ENCODE assay signal across 8 cellular contexts in genomic region chr11:65468874-65469333, GRCh38. TPM values are rescaled to one million over a fixed set of nuclear protein-coding genes. Genes with fewer than 3 reads are reported as not detected.
DNase-seq lines count a peak whose midpoint lies in the region; ATAC-seq and TF ChIP-seq lines count a peak whose summit lies in the region.

No MANE protein-coding gene starts in this region.

- H3K4me3 ChIP-seq in AG04450 (ENCODE audit: low read depth, low read length) (no peak overlapping the region), GM12875 (ENCODE audit: low read depth, low read length) (no peak overlapping the region), fibroblast of lung (replicated peaks in 1 of 4; ENCODE audit: control extremely low read depth in 1 of 4, insufficient read depth in 1 of 4, low read depth in 3 of 4, low read length in 4 of 4) (no peak overlapping the region), sigmoid colon (no peak overlapping the region)

- H3K27ac Mint-ChIP-seq in activated CD8-positive, alpha-beta T cell treated with anti-CD3 and anti-CD28 coated beads for 36 hours, result no peak overlapping the region

- no peak overlapping the region for H3K27ac ChIP-seq in AG04450 (ENCODE audit: low read depth, low read length)
- H3K27ac ChIP-seq in fibroblast of lung (ENCODE audit: insufficient read depth, low read length), result no peak overlapping the region
- H3K27ac ChIP-seq in sigmoid colon, result peak overlapping the region; percentile 15 to 98 (median 25)

- TF ChIP-seq CTCF in AG04450 (IDR thresholded peaks at IDR 0.05; ENCODE audit: low read depth, low read length), result peak; percentile 31
- peak; percentile 81 for TF ChIP-seq CTCF in GM12875 (IDR thresholded peaks at IDR 0.05; ENCODE audit: borderline replicate concordance, insufficient read depth, low read depth, low read length)
- peak; percentile 58 for TF ChIP-seq CTCF in activated CD8-positive, alpha-beta T cell treated with anti-CD3 and anti-CD28 coated beads for 36 hours (IDR thresholded peaks at IDR 0.05)
- TF ChIP-seq CTCF in fibroblast of lung (conservative IDR thresholded peaks at IDR 0.05 in 1 of 2, IDR thresholded peaks at IDR 0.05 in 1 of 2; ENCODE audit: low read depth in 1 of 2, low read length in 2 of 2), result peak; percentile 18 to 41
- TF ChIP-seq CTCF in sigmoid colon (IDR thresholded peaks at IDR 0.05), result peak in 2 of 4 experiments; percentile 34 to 60

- H3K4me1 ChIP-seq in fibroblast of lung (ENCODE audit: control insufficient read depth, extremely low read depth, insufficient read depth, low read length) (peaks cover 10% of the 10 kb centered on the region), sigmoid colon (peaks cover 0 to 41% (median 27%) of the 10 kb centered on the region in 4 donors)

- H2AFZ ChIP-seq in fibroblast of lung (ENCODE audit: low read length), result no peak overlapping the region

- no peaks in the 10 kb centered on the region for H4K20me1 ChIP-seq in fibroblast of lung (ENCODE audit: control insufficient read depth, extremely low read depth, insufficient read depth, low read length)

- H3K27me3 ChIP-seq in AG04450 (ENCODE audit: control insufficient read depth, insufficient read depth, low read length), result no peaks in the 10 kb centered on the region
- H3K27me3 ChIP-seq in fibroblast of lung (ENCODE audit: control insufficient read depth, insufficient read depth, low read length), result no peaks in the 10 kb centered on the region
- H3K27me3 ChIP-seq in sigmoid colon, result no peaks in the 10 kb centered on the region

- TF ChIP-seq EP300 in sigmoid colon (IDR thresholded peaks at IDR 0.05), result no peak

- POLR2A ChIA-PET in AG04450 (lab: Yijun Ruan, JAX), result interaction anchor here (0.5 to 1.1 kb wide), 4 partner anchors 19 to 40 kb away, joined by 3 to 5 read pairs (median 4); no protein-coding TSS in a partner anchor
- POLR2A ChIA-PET in activated CD8-positive, alpha-beta T cell treated with anti-CD3 and anti-CD28 coated beads for 36 hours (lab: Charles Lee), result interaction anchor here (1.3 to 15.0 kb wide), 6 partner anchors 12 to 93 kb away, joined by 3 to 687 read pairs (median 6); partner anchors contain the start of genes MALAT1 and NEAT1

- no peak overlapping the region for H3K4me3 Mint-ChIP-seq in activated CD8-positive, alpha-beta T cell treated with anti-CD3 and anti-CD28 coated beads for 36 hours

- H3K9me3 ChIP-seq in AG04450 (ENCODE audit: control insufficient read depth, insufficient read depth, low read length) (no peaks in the 10 kb centered on the region), fibroblast of lung (ENCODE audit: control insufficient read depth, insufficient read depth, low read depth, low read length) (no peaks in the 10 kb centered on the region), sigmoid colon (no peaks in the 10 kb centered on the region)

- ATAC-seq in activated CD8-positive, alpha-beta T cell treated with anti-CD3 and anti-CD28 coated beads for 36 hours, result peak; percentile 56
- no peak for ATAC-seq in GM19452 (IDR thresholded peaks at IDR 0.05; ENCODE audit: unreplicated experiment)

- no peaks in the 10 kb centered on the region for H3K36me3 Mint-ChIP-seq in activated CD8-positive, alpha-beta T cell treated with anti-CD3 and anti-CD28 coated beads for 36 hours (ENCODE audit: low read depth)

- no peak for TF ChIP-seq POLR2A in sigmoid colon (IDR thresholded peaks at IDR 0.05)

- DNase-seq in AG04450 (ENCODE audit: low read depth, low spot score), result no peak
- DNase-seq in NCI-H2196 treated with DMSO at 0.1 percent for 48 hours (lab: John Stamatoyannopoulos, UW; ENCODE audit: unreplicated experiment), result peak; percentile 56
- peak; percentile 84 for DNase-seq in activated CD8-positive, alpha-beta T cell treated with anti-CD3 and anti-CD28 coated beads for 36 hours
- peak in 1 of 2 donors; percentile 20 for DNase-seq in fibroblast of lung (ENCODE audit: low read depth in 2 of 2)
- DNase-seq in sigmoid colon, result peak; percentile 78
- no peak for DNase-seq in HCEC 1CT

- H3K4me2 ChIP-seq in fibroblast of lung (ENCODE audit: extremely low read depth, insufficient read depth, low read length), result no peak overlapping the region

- no peak overlapping the region for H3K9ac ChIP-seq in fibroblast of lung (ENCODE audit: insufficient read depth, low read length)

- CTCF ChIA-PET in AG04450 (lab: Charles Lee), result interaction anchor here (1.3 kb wide), 1 partner anchor 10 kb away, joined by 4 read pairs; no protein-coding TSS in a partner anchor
- CTCF ChIA-PET in activated CD8-positive, alpha-beta T cell treated with anti-CD3 and anti-CD28 coated beads for 36 hours (lab: Charles Lee), result interaction anchor here (0.7 to 2.1 kb wide), 16 partner anchors 10 to 240 kb away, joined by 3 to 27 read pairs (median 3); partner anchors contain the start of gene MALAT1

- intact Hi-C loops in activated CD8-positive, alpha-beta T cell treated with anti-CD3 and anti-CD28 coated beads for 36 hours (cut with micrococcal nuclease), result no loop called here
- intact Hi-C loops in sigmoid colon (cut with DNase I), result loop anchor here (1.0 to 5.0 kb wide), 2 partner anchors 53 to 87 kb away; partner anchors contain the start of gene SLC25A45

- H3K36me3 ChIP-seq in fibroblast of lung (ENCODE audit: control insufficient read depth, insufficient read depth, low read length) (no peaks in the 10 kb centered on the region), sigmoid colon (no peaks in the 10 kb centered on the region)

- 7 to 26% methylated on average over 3 of the region's 3 CpGs for WGBS in sigmoid colon, 2 donors

- H3K4me1 Mint-ChIP-seq in activated CD8-positive, alpha-beta T cell treated with anti-CD3 and anti-CD28 coated beads for 36 hours (ENCODE audit: low read depth), result peaks cover 22% of the 10 kb centered on the region

- H3K79me2 ChIP-seq in fibroblast of lung (ENCODE audit: control insufficient read depth, insufficient read depth, low read length), result peaks cover 14% of the 10 kb centered on the region

- no peaks in the 10 kb centered on the region for H3K27me3 Mint-ChIP-seq in activated CD8-positive, alpha-beta T cell treated with anti-CD3 and anti-CD28 coated beads for 36 hours

- no peaks in the 10 kb centered on the region for H3K9me3 Mint-ChIP-seq in activated CD8-positive, alpha-beta T cell treated with anti-CD3 and anti-CD28 coated beads for 36 hours

RNA-seq across cellular contexts. Expression of gene MALAT1, which starts 29.9 kb away (rescaled TPM):
- 1,149 and 1,465 TPM in 2 replicates for polyA plus RNA-seq in AG04450 (2011; rRNA removed)
- polyA minus RNA-seq in AG04450 (2011; rRNA and poly(A)+ RNA removed), result 15,934 and 21,970 TPM in 2 replicates
- 1,000 to 10,000 TPM; 3,856 to 3,869 TPM for total RNA-seq in activated CD8-positive, alpha-beta T cell treated with anti-CD3 and anti-CD28 coated beads for 36 hours
- 14,068 and 21,991 TPM in 2 replicates for total RNA-seq in fibroblast of lung
- 482 and 583 TPM in 2 replicates for polyA plus RNA-seq in fibroblast of lung
- polyA plus RNA-seq in fibroblast of lung (2012), result 274 and 335 TPM in 2 replicates
- 1,820 and 2,014 TPM in 2 replicates for polyA minus RNA-seq in fibroblast of lung (ENCODE audit: low replicate concordance)
- over 10,000 TPM; 10,511 to 32,672 (median 12,130) TPM for total RNA-seq in sigmoid colon
- polyA plus RNA-seq in sigmoid colon, result 1,000 to 10,000 TPM in 1 of 3 donors, 100 to 1,000 TPM in 1, 1 to 10 TPM in 1; 6.6 to 1,968 (median 374) TPM

RNA-seq across cellular contexts. Expression of gene NEAT1, which starts 46.3 kb away (rescaled TPM):
- 72.3 and 83.3 TPM in 2 replicates for polyA plus RNA-seq in AG04450 (2011; rRNA removed)
- polyA minus RNA-seq in AG04450 (2011; rRNA and poly(A)+ RNA removed), result 202 and 210 TPM in 2 replicates
- 100 to 1,000 TPM; 313 to 358 TPM for total RNA-seq in activated CD8-positive, alpha-beta T cell treated with anti-CD3 and anti-CD28 coated beads for 36 hours
- total RNA-seq in fibroblast of lung, result 177 and 299 TPM in 2 replicates
- 40.6 and 40.9 TPM in 2 replicates for polyA plus RNA-seq in fibroblast of lung
- 140 and 151 TPM in 2 replicates for polyA plus RNA-seq in fibroblast of lung (2012)
- 61.4 and 179 TPM in 2 replicates for polyA minus RNA-seq in fibroblast of lung (ENCODE audit: low replicate concordance)
- total RNA-seq in sigmoid colon, result 100 to 1,000 TPM; 142 to 573 (median 268) TPM
- 100 to 1,000 TPM in 1 of 3 donors, 10 to 100 TPM in 2; 26.8 to 587 (median 78.7) TPM for polyA plus RNA-seq in sigmoid colon

RNA-seq across cellular contexts. Expression of gene SCYL1, which starts 56.0 kb away (rescaled TPM):
- polyA plus RNA-seq in AG04450 (2011; rRNA removed) (60.9 and 90.0 TPM in 2 replicates), fibroblast of lung (58.2 and 62.3 TPM in 2 replicates), sigmoid colon (10 to 100 TPM; 57.3 to 66.1 (median 61.7) TPM)
- polyA minus RNA-seq in AG04450 (2011; rRNA and poly(A)+ RNA removed), result 55.8 and 101 TPM in 2 replicates
- 10 to 100 TPM; 71.5 to 76.8 TPM for total RNA-seq in activated CD8-positive, alpha-beta T cell treated with anti-CD3 and anti-CD28 coated beads for 36 hours
- total RNA-seq in fibroblast of lung (73.2 and 84.6 TPM in 2 replicates), sigmoid colon (100 to 1,000 TPM in 1 of 4 donors, 10 to 100 TPM in 3; 67.1 to 100 (median 77.7) TPM)
- 71.8 and 83.3 TPM in 2 replicates for polyA plus RNA-seq in fibroblast of lung (2012)
- polyA minus RNA-seq in fibroblast of lung (ENCODE audit: low replicate concordance), result 160 and 182 TPM in 2 replicates

Comparison
In these comparisons a context has a peak if more than half of its experiments do, and no peak if none do; other contexts are left out.
1. DNase-seq: peak in NCI-H2196 treated with DMSO at 0.1 percent for 48 hours (single experiment), activated CD8-positive, alpha-beta T cell treated with anti-CD3 and anti-CD28 coated beads for 36 hours (single experiment) and sigmoid colon (single experiment); none in AG04450 (single experiment) and HCEC 1CT (single experiment).
2. H3K27ac ChIP-seq: peak in sigmoid colon (4 of 4); none in AG04450 (single experiment) and fibroblast of lung (single experiment).